14 cellular contexts compared by ENCODE assay signal in genomic region chr12:52494100-52494499, GRCh38. TPM values are rescaled to one million over a fixed set of nuclear protein-coding genes. Genes with fewer than 3 reads are reported as not detected.
"Had no signal": no experiment of that assay in that cellular context is flagged by ENCODE, and none has a peak within 500 bp of the region (broad histone marks: within the 10 kb centered on the region; RNA-seq: fewer than 3 reads in every experiment).

No MANE protein-coding gene starts in this region.

- H3K4me3 ChIP-seq: colonic mucosa, ovary, spleen had no signal

- DNase-seq: activated CD4-positive, alpha-beta T cell treated with anti-CD3 and anti-CD28 coated beads for 48 hours; activated CD8-positive, alpha-beta T cell treated with anti-CD3 and anti-CD28 coated beads, Interleukin-2, amount 10 ng/mL, durations not matched to agents 7 days and 5 days; activated naive CD4-positive, alpha-beta T cell treated with Interleukin-2 at 50 U/mL for 16 hours; colonic mucosa; immature natural killer cell; left colon; retina; spleen; stimulated activated CD4-positive, alpha-beta T cell treated with anti-CD3 and anti-CD28 coated beads, Interleukin-1b, Interleukin-23, amount 100 ng/mL, for 48 hours; T-helper 17 cell had no signal

- H3K9me3 ChIP-seq: colonic mucosa, ovary, spleen had no signal

- H3K27ac ChIP-seq: colonic mucosa, ovary had no signal

- H3K4me1 ChIP-seq: colonic mucosa had no signal

- H3K36me3 ChIP-seq: colonic mucosa, ovary, spleen had no signal

- H3K27me3 ChIP-seq: colonic mucosa, ovary had no signal

RNA-seq across cellular contexts. Expression of gene KRT6A, which starts 1.0 kb away (rescaled TPM):
- total RNA-seq: activated CD8-positive, alpha-beta T cell treated with anti-CD3 and anti-CD28 coated beads, Interleukin-2, amount 10 ng/mL, durations not matched to agents 7 days and 5 days; colonic mucosa; glomerular endothelial cell; left colon; spleen; T-helper 17 cell; WTC11 had no signal

RNA-seq across cellular contexts. Expression of gene KRT6C, which starts 20.5 kb away (rescaled TPM):
- total RNA-seq: activated CD8-positive, alpha-beta T cell treated with anti-CD3 and anti-CD28 coated beads, Interleukin-2, amount 10 ng/mL, durations not matched to agents 7 days and 5 days; colonic mucosa; glomerular endothelial cell; left colon; spleen; subcutaneous adipose tissue; T-helper 17 cell; WTC11 had no signal

RNA-seq across cellular contexts. Expression of gene KRT5, which starts 26.1 kb away (rescaled TPM):
- total RNA-seq: activated CD8-positive, alpha-beta T cell treated with anti-CD3 and anti-CD28 coated beads, Interleukin-2, amount 10 ng/mL, durations not matched to agents 7 days and 5 days; colonic mucosa; glomerular endothelial cell; T-helper 17 cell; WTC11 had no signal

RNA-seq across cellular contexts. Expression of gene KRT6B, which starts 42.2 kb away (rescaled TPM):
- total RNA-seq: activated CD8-positive, alpha-beta T cell treated with anti-CD3 and anti-CD28 coated beads, Interleukin-2, amount 10 ng/mL, durations not matched to agents 7 days and 5 days; glomerular endothelial cell; left colon; spleen; subcutaneous adipose tissue; T-helper 17 cell; WTC11 had no signal

RNA-seq across cellular contexts. Expression of gene KRT71, which starts 58.8 kb away (rescaled TPM):
- total RNA-seq: activated CD8-positive, alpha-beta T cell treated with anti-CD3 and anti-CD28 coated beads, Interleukin-2, amount 10 ng/mL, durations not matched to agents 7 days and 5 days; colonic mucosa; glomerular endothelial cell; left colon; ovary; spleen; subcutaneous adipose tissue; T-helper 17 cell; WTC11 had no signal
